11 cellular contexts compared by ENCODE assay signal in genomic region chr4:140718240-140718639, GRCh38. TPM values are rescaled to one million over a fixed set of nuclear protein-coding genes. Genes with fewer than 3 reads are reported as not detected.
A peak's percentile ranks its signal among the peaks of the same experiment; 100 is the strongest.
DNase-seq lines count a peak whose midpoint lies in the region; ATAC-seq and TF ChIP-seq lines count a peak whose summit lies in the region.
"Had no signal": no experiment of that assay in that cellular context is flagged by ENCODE, and none has a peak within 500 bp of the region (broad histone marks: within the 10 kb centered on the region; RNA-seq: fewer than 3 reads in every experiment).

No MANE protein-coding gene starts in this region.

- TF ChIP-seq CTCF in astrocyte of the spinal cord (IDR thresholded peaks at IDR 0.05; ENCODE audit: low read depth, low read length) (no peak), upper lobe of right lung (IDR thresholded peaks at IDR 0.05) (no peak)

- peaks cover 3% of the 10 kb centered on the region for H3K36me3 Mint-ChIP-seq in T-helper 17 cell (ENCODE audit: low read depth)

- H3K4me1 ChIP-seq in upper lobe of right lung = peaks cover 29% of the 10 kb centered on the region

- in situ Hi-C loops in astrocyte of the spinal cord (cut with HindIII; ENCODE audit: low sequenced_read_pairs) = no loop called here

- peak overlapping the region; percentile 60 for H3K27ac ChIP-seq in upper lobe of right lung

- no peaks in the 10 kb centered on the region for H3K36me3 ChIP-seq in upper lobe of right lung

- ATAC-seq in upper lobe of right lung = peak; percentile 36
- ATAC-seq in T-helper 17 cell = no peak
- no peak for ATAC-seq in HG03342 (IDR thresholded peaks at IDR 0.05; ENCODE audit: unreplicated experiment)

- intact Hi-C loops in upper lobe of right lung (cut with DNase I) = no loop called here

- DNase-seq in M059J (ENCODE audit: low read depth) (peak; percentile 16), astrocyte of the spinal cord (ENCODE audit: low read depth, low spot score) (peak; percentile 73), iris pigment epithelial cell (ENCODE audit: low read depth) (peak; percentile 89), upper lobe of right lung (no peak), T-helper 17 cell (no peak), NCI-H748 (lab: John Stamatoyannopoulos, UW; ENCODE audit: unreplicated experiment) (no peak)
- DNase-seq: DMS53, KBM-7, NCI-H2171 had no signal

- no peak overlapping the region for H3K27ac Mint-ChIP-seq in T-helper 17 cell
- H3K27ac Mint-ChIP-seq: activated T-helper 2 cell treated with anti-CD3 and anti-CD28 coated beads, Interferon-gamma antibody, Interleukin-2, Interleukin-4, amounts not matched to agents 10 μg/mL and 5 μg/mL and 100 μg/mL, durations not matched to agents 14 hours and 24 hours and 36 hours had no signal

- peaks cover 18% of the 10 kb centered on the region for H3K4me1 Mint-ChIP-seq in T-helper 17 cell

- no peaks in the 10 kb centered on the region for H3K27me3 ChIP-seq in upper lobe of right lung

- H3K4me3 Mint-ChIP-seq in T-helper 17 cell = no peak overlapping the region

- H3K27me3 Mint-ChIP-seq in T-helper 17 cell = peaks cover 5% of the 10 kb centered on the region

- H3K4me3 ChIP-seq in astrocyte of the spinal cord (ENCODE audit: low read depth, low read length) (no peak overlapping the region), upper lobe of right lung (no peak overlapping the region)

- H3K9me3 ChIP-seq in upper lobe of right lung (no peaks in the 10 kb centered on the region), T-helper 17 cell (ENCODE audit: control insufficient read depth, low read length, poor library complexity, severe bottlenecking) (no peaks in the 10 kb centered on the region)

RNA-seq across cellular contexts. Expression of gene TBC1D9, which starts 37.9 kb away (rescaled TPM):
- total RNA-seq in M059J (2014; rRNA removed; shearing (Covaris generic)) = 9.0 and 15.3 TPM in 2 replicates
- total RNA-seq in upper lobe of right lung (39.5 TPM), T-helper 17 cell (1 to 10 TPM in 1 of 2 donors, under 1 TPM in 1; 0.76 to 3.1 TPM)

Comparison
In these comparisons a context has a peak if more than half of its experiments do, and no peak if none do; other contexts are left out.
1. DNase-seq: peak in M059J (single experiment), astrocyte of the spinal cord (single experiment) and iris pigment epithelial cell (single experiment); none in upper lobe of right lung (single experiment), T-helper 17 cell (0 of 3) and NCI-H748 (single experiment).